In genomic region chr17:49815761-49816281, GRCh38 we compare ENCODE assay signal across 11 cellular contexts. TPM values are rescaled to one million over a fixed set of nuclear protein-coding genes. Genes with fewer than 3 reads are reported as not detected.
DNase-seq lines count a peak whose midpoint lies in the region; ATAC-seq and TF ChIP-seq lines count a peak whose summit lies in the region.
"Had no signal": no experiment of that assay in that cellular context is flagged by ENCODE, and none has a peak within 500 bp of the region (broad histone marks: within the 10 kb centered on the region; RNA-seq: fewer than 3 reads in every experiment).

No MANE protein-coding gene starts in this region.

- H3K27ac ChIP-seq in foreskin keratinocyte = no peak overlapping the region
- peak overlapping the region; percentile 96 for H3K27ac ChIP-seq in neuronal stem cell (replicated peaks; ENCODE audit: low read length)

- H3K27me3 Mint-ChIP-seq in WTC11 (ENCODE audit: low read depth) = no peaks in the 10 kb centered on the region

- no peaks in the 10 kb centered on the region for H3K79me1 ChIP-seq in neuronal stem cell (ENCODE audit: low read depth, low read length)

- peak overlapping the region; percentile 38 for H3K4me2 ChIP-seq in neuronal stem cell (ENCODE audit: insufficient read depth, low read length, poor library complexity, severe bottlenecking)

- peak overlapping the region in 1 of 2 donors; percentile 24 for H3K4me3 ChIP-seq in neuronal stem cell (ENCODE audit: low read length in 2 of 2)

- H3K23ac ChIP-seq in neuronal stem cell (ENCODE audit: low read depth, low read length, poor library complexity) = no peak overlapping the region

- intact Hi-C loops in left cardiac atrium (cut with DNase I) = no loop called here

- no peaks in the 10 kb centered on the region for H3K27me3 ChIP-seq in foreskin keratinocyte
- no peaks in the 10 kb centered on the region for H3K27me3 ChIP-seq in neuronal stem cell (ENCODE audit: control insufficient read depth in 3 of 3, insufficient read depth in 3 of 3, low read depth in 1 of 3, low read length in 3 of 3)

- DNase-seq in D341Med (ENCODE audit: low spot score) (peak; percentile 75), WTC11 (ENCODE audit: low spot score) (peak; percentile 68), foreskin keratinocyte (peak in 1 of 2 donors; percentile 33), neuronal stem cell (ENCODE audit: low spot score) (peak; percentile 30), NCI-H2081 treated with DMSO at 0.1 percent for 48 hours (lab: John Stamatoyannopoulos, UW) (no peak), DMS53 treated with DMSO at 0.1 percent for 48 hours (lab: John Stamatoyannopoulos, UW; ENCODE audit: unreplicated experiment) (no peak), RPMI8226 (no peak), left cardiac atrium (no peak)
- DNase-seq: DMS153, KBM-7 had no signal

- ATAC-seq in WTC11 (peak; percentile 94), foreskin keratinocyte (peak; percentile 27), left cardiac atrium (no peak)

- peaks cover 74% of the 10 kb centered on the region for H3K4me1 Mint-ChIP-seq in WTC11

- no peak overlapping the region for H2BK15ac ChIP-seq in neuronal stem cell (ENCODE audit: low read length)

- no peak overlapping the region for H4K8ac ChIP-seq in neuronal stem cell (ENCODE audit: low read depth, low read length)

- H3K36me3 ChIP-seq in neuronal stem cell (replicated peaks in 1 of 2; ENCODE audit: control insufficient read depth in 2 of 2, insufficient read depth in 2 of 2, low read length in 2 of 2) = peaks cover 9 to 80% of the 10 kb centered on the region in 2 donors

- H3K4ac ChIP-seq in neuronal stem cell (ENCODE audit: low read length) = no peak overlapping the region

- POLR2A ChIA-PET in WTC11 (lab: Charles Lee) = interaction anchor here (1.0 to 1.4 kb wide), 4 partner anchors 17 to 138 kb away, joined by 3 to 8 read pairs (median 3); partner anchors contain the start of genes FAM117A and SPOP

- WGBS in neuronal stem cell (ENCODE audit: extremely low coverage in 2 of 2, insufficient read length in 2 of 2, insufficient replicate concordance in 1 of 2), 2 donors = no CpG with 5 or more reads among the region's 9 CpGs

- H2AK5ac ChIP-seq in neuronal stem cell (ENCODE audit: low read depth, low read length) = no peak overlapping the region

- H3K27ac Mint-ChIP-seq in WTC11 = peak overlapping the region; percentile 99

- H3K9me3 ChIP-seq in neuronal stem cell (replicated peaks in 1 of 2; ENCODE audit: control insufficient read depth in 2 of 2, insufficient read depth in 1 of 2, low read depth in 1 of 2, low read length in 2 of 2) = no peaks in the 10 kb centered on the region

- no peak overlapping the region for H2BK120ac ChIP-seq in neuronal stem cell (ENCODE audit: low read depth, low read length)

- no peak overlapping the region for H3K9ac ChIP-seq in neuronal stem cell (ENCODE audit: low read depth, low read length, poor library complexity)

- peaks cover 49% of the 10 kb centered on the region for H3K36me3 Mint-ChIP-seq in WTC11

- no peak overlapping the region for H3K18ac ChIP-seq in neuronal stem cell (ENCODE audit: low read length)

- CTCF ChIA-PET in WTC11 (lab: Charles Lee) = interaction anchor here (0.8 to 1.9 kb wide), 6 partner anchors 28 to 259 kb away, joined by 3 to 6 read pairs (median 3); partner anchors contain the start of gene SLC35B1

- no peak overlapping the region for H2BK5ac ChIP-seq in neuronal stem cell (ENCODE audit: low read length)

- TF ChIP-seq CTCF in WTC11 (IDR thresholded peaks at IDR 0.05) = no peak
- no peak for TF ChIP-seq CTCF in foreskin keratinocyte (conservative IDR thresholded peaks at IDR 0.05)

- no peaks in the 10 kb centered on the region for H3K9me3 Mint-ChIP-seq in WTC11

- H2BK12ac ChIP-seq in neuronal stem cell (ENCODE audit: low read length) = no peak overlapping the region

- H3K4me3 Mint-ChIP-seq in WTC11 = peak overlapping the region; percentile 77

- no peak overlapping the region for H2AFZ ChIP-seq in neuronal stem cell (ENCODE audit: low read length)

- H3K4me1 ChIP-seq in foreskin keratinocyte (peaks cover 16% of the 10 kb centered on the region), neuronal stem cell (ENCODE audit: control insufficient read depth in 2 of 2, insufficient read depth in 1 of 2, low read depth in 1 of 2, low read length in 2 of 2) (peaks cover 7 to 29% of the 10 kb centered on the region in 2 donors)

- H3K14ac ChIP-seq in neuronal stem cell (ENCODE audit: low read length) = no peak overlapping the region

- no peak overlapping the region for H4K91ac ChIP-seq in neuronal stem cell (ENCODE audit: low read depth, low read length, poor library complexity)

TF ChIP-seq in WTC11, 78 proteins besides CTCF, POLR2A, EP300 and RAD21 (continues in another document):
- TF ChIP-seq CREM (CRISPR knock-in tag; IDR thresholded peaks at IDR 0.05) (no peak), ARID4B (CRISPR knock-in tag; IDR thresholded peaks at IDR 0.05; ENCODE audit: borderline replicate concordance) (no peak), FOXP1 (CRISPR knock-in tag; IDR thresholded peaks at IDR 0.05; ENCODE audit: borderline replicate concordance) (no peak), PRRX2 (CRISPR knock-in tag; IDR thresholded peaks at IDR 0.05) (no peak), ZBTB21 (CRISPR knock-in tag; IDR thresholded peaks at IDR 0.05; ENCODE audit: borderline replicate concordance) (no peak), ETV6 (CRISPR knock-in tag; IDR thresholded peaks at IDR 0.05) (peak; percentile 71; the same call in 1 of the 2 replicates), MAX (CRISPR knock-in tag; IDR thresholded peaks at IDR 0.05) (0 out of 2 replicates have a peak, but pooled peaks have one; percentile 19), CDX4 (CRISPR knock-in tag; IDR thresholded peaks at IDR 0.05; ENCODE audit: borderline replicate concordance) (no peak), IRF2 (CRISPR knock-in tag; IDR thresholded peaks at IDR 0.05; ENCODE audit: borderline replicate concordance, low read depth) (no peak), SP1 (CRISPR knock-in tag; conservative IDR thresholded peaks at IDR 0.05) (no peak), NFE2L1 (CRISPR knock-in tag; IDR thresholded peaks at IDR 0.05) (no peak)

RNA-seq across cellular contexts. Expression of gene KAT7, which starts 27.3 kb away (rescaled TPM):
- total RNA-seq in WTC11 (2021) = 165 to 199 TPM (median 171 TPM) in 3 replicates
- 28.6 and 30.4 TPM in 2 replicates for total RNA-seq in foreskin keratinocyte
- polyA plus RNA-seq in foreskin keratinocyte = 10.3 and 13.2 TPM in 2 replicates
- polyA plus RNA-seq in neuronal stem cell (2013, experiment 1 of 2) = 94.8 TPM
- polyA plus RNA-seq in neuronal stem cell (2013, experiment 2 of 2) = 94.3 TPM
- 10 to 100 TPM; 47.5 to 49.0 TPM for total RNA-seq in left cardiac atrium

RNA-seq across cellular contexts. Expression of gene TAC4, which starts 32.0 kb away (rescaled TPM):
- not detected in 3 replicates for total RNA-seq in WTC11 (2021)
- total RNA-seq in foreskin keratinocyte = not detected in 2 replicates
- not detected in 2 replicates for polyA plus RNA-seq in foreskin keratinocyte
- polyA plus RNA-seq in neuronal stem cell (2013, experiment 1 of 2) = not detected
- polyA plus RNA-seq in neuronal stem cell (2013, experiment 2 of 2) = not detected
- not detected for total RNA-seq in left cardiac atrium
- total RNA-seq: myocyte had no signal

RNA-seq across cellular contexts. Expression of gene FAM117A, which starts 51.9 kb away (rescaled TPM):
- total RNA-seq in WTC11 (2021) = 26.2 to 30.4 TPM (median 29.7 TPM) in 3 replicates
- total RNA-seq in foreskin keratinocyte = 6.9 and 7.2 TPM in 2 replicates
- polyA plus RNA-seq in foreskin keratinocyte = 6.9 and 8.3 TPM in 2 replicates
- polyA plus RNA-seq in neuronal stem cell (2013, experiment 1 of 2) = 29.5 TPM
- 29.5 TPM for polyA plus RNA-seq in neuronal stem cell (2013, experiment 2 of 2)
- total RNA-seq in left cardiac atrium = 10 to 100 TPM in 1 of 2 donors, 1 to 10 TPM in 1; 5.3 to 13.9 TPM

Comparison
In these comparisons a context has a peak if more than half of its experiments do, and no peak if none do; other contexts are left out.
1. DNase-seq: peak in D341Med (single experiment), WTC11 (single experiment) and neuronal stem cell (single experiment); none in NCI-H2081 treated with DMSO at 0.1 percent for 48 hours (single experiment), DMS53 treated with DMSO at 0.1 percent for 48 hours (single experiment), RPMI8226 (single experiment) and left cardiac atrium (single experiment).
2. ATAC-seq: peak in WTC11 (single experiment) and foreskin keratinocyte (single experiment); none in left cardiac atrium (0 of 2).